ENCODE assay signal across 11 cellular contexts in genomic region chr16:23209606-23210005, GRCh38. TPM values are rescaled to one million over a fixed set of nuclear protein-coding genes. Genes with fewer than 3 reads are reported as not detected.
"Had no signal": no experiment of that assay in that cellular context is flagged by ENCODE, and none has a peak within 500 bp of the region (broad histone marks: within the 10 kb centered on the region; RNA-seq: fewer than 3 reads in every experiment).

No MANE protein-coding gene starts in this region.

- H3K36me3 Mint-ChIP-seq: IgD-negative memory B cell had no signal

- H3K9me3 Mint-ChIP-seq: HFFc6, IgD-negative memory B cell had no signal

- H3K9ac ChIP-seq: GM23248 had no signal

- H3K9me3 ChIP-seq: HAP-1 had no signal

- H3K4me3 ChIP-seq: GM23248, HAP-1 had no signal

- H2AFZ ChIP-seq: GM23248 had no signal

- FAIRE-seq: HepG2 had no signal

- H3K4me3 Mint-ChIP-seq: HFFc6, IgD-negative memory B cell had no signal

- DNase-seq: GM23248, GOT3, H7, HFFc6 had no signal

- H3K27ac ChIP-seq: GM23248, HL-60 had no signal

- H3K36me3 ChIP-seq: HAP-1 had no signal

- H3K4me1 ChIP-seq: HAP-1 had no signal

- H3K27ac Mint-ChIP-seq: HFFc6, IgD-negative memory B cell had no signal

- ATAC-seq: HCT116, HepG2 had no signal

RNA-seq across cellular contexts. Expression of gene SCNN1G, which starts 27.1 kb away (rescaled TPM):
- total RNA-seq: GM23248, H4, HepG2, HFFc6, HT1080 had no signal
- polyA plus RNA-seq: GM23248, HepG2, IgD-negative memory B cell had no signal
